ENCODE assay signal across 13 cellular contexts in the genomic region with DNA sequence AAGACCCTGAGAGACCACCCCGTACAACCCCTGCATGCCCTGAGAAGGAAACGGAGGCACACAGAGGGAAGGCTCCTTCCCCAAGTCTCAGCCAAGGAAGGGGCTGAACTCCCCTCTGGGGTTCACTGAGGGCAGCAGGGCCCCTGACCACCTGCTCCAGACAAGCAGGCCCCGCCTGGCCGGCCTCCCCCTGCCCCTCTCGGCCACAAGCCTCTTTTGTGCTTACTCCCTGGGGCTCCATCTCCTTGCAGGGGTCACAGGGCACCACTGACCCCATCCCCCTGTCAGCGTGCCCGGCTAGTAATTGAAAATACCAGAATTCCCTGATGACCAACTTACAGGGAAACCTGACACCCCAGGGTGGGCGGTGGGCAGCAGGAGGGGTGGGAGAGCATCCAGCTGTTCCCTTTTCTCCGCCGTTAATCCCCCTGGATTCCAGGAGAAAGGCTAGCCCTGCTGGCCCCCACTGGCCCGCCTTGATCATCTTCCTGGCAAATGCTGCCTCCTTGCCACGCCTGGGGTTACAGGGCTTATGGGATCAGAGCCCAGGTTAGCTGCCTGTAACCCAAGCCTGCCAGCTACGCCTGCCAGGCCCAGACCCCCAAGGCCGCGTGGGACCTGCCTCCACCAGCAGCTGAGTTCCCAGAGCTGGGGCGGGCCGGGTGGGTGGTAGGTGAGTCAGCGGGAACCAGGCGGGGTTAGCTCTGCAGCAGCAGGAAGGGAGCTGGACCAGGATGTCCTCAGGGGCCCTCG.
DNase-seq lines count a peak whose midpoint lies in the region; ATAC-seq and TF ChIP-seq lines count a peak whose summit lies in the region.
"Had no signal": no experiment of that assay in that cellular context is flagged by ENCODE, and none has a peak within 500 bp of the region (broad histone marks: within the 10 kb centered on the region; RNA-seq: fewer than 3 reads in every experiment).

No MANE protein-coding gene starts in this region.

- H3K9ac ChIP-seq in neural progenitor cell: no peak overlapping the region

- H3K27ac ChIP-seq in RWPE1 (peak overlapping the region; percentile 67), neural progenitor cell (peak overlapping the region; percentile 91)
- H3K27ac ChIP-seq: SJSA1 had no signal

- H3K9me3 ChIP-seq in neural progenitor cell (ENCODE audit: low read depth): no peaks in the 10 kb centered on the region
- no peaks in the 10 kb centered on the region for H3K9me3 ChIP-seq in mucosa of descending colon
- H3K9me3 ChIP-seq: SJSA1 had no signal

- ATAC-seq in esophagus mucosa: peak; percentile 19
- ATAC-seq in GM21515 (IDR thresholded peaks at IDR 0.05; ENCODE audit: unreplicated experiment): no peak
- ATAC-seq in mucosa of descending colon: no peak
- ATAC-seq: HCT116 had no signal

- POLR2A ChIA-PET in RWPE1 (lab: Yijun Ruan, JAX; ENCODE audit: low non-redundant PET): no interaction called here

- H3K4me1 Mint-ChIP-seq in neural progenitor cell: peaks cover 36% of the 10 kb centered on the region
- H3K4me1 Mint-ChIP-seq: CD4-positive, CD25-positive, alpha-beta regulatory T cell had no signal

- peak; percentile 68 for DNase-seq in GM03348 (ENCODE audit: low spot score)
- DNase-seq in RWPE1 (ENCODE audit: low spot score): peak; percentile 46
- peak; percentile 94 for DNase-seq in neural progenitor cell (ENCODE audit: low spot score)
- DNase-seq in GM13977 (ENCODE audit: low spot score): no peak
- no peak for DNase-seq in GDM1 (lab: John Stamatoyannopoulos, UW)
- no peak for DNase-seq in mucosa of descending colon
- DNase-seq: activated CD4-positive, CD25-positive, alpha-beta regulatory T cell treated with anti-CD3 and anti-CD28 coated beads, Interleukin-2, amount 50 U/mL, for 72 hours; CD4-positive, CD25-positive, alpha-beta regulatory T cell; cortex of kidney had no signal

- no peak overlapping the region for H2AFZ ChIP-seq in neural progenitor cell (replicated peaks)

- peaks cover 8% of the 10 kb centered on the region for H3K36me3 Mint-ChIP-seq in neural progenitor cell
- H3K36me3 Mint-ChIP-seq: CD4-positive, CD25-positive, alpha-beta regulatory T cell had no signal

- H3K4me1 ChIP-seq in neural progenitor cell (peaks cover 39% of the 10 kb centered on the region), mucosa of descending colon (ENCODE audit: low read depth) (no peaks in the 10 kb centered on the region)

- no peaks in the 10 kb centered on the region for H3K79me2 ChIP-seq in neural progenitor cell (ENCODE audit: low read depth)

- H3F3A ChIP-seq in neural progenitor cell (ENCODE audit: low read depth): peaks cover 51% of the 10 kb centered on the region

- no peaks in the 10 kb centered on the region for H4K20me1 ChIP-seq in neural progenitor cell (ENCODE audit: low read depth)

- H3K4me3 Mint-ChIP-seq in neural progenitor cell: no peak overlapping the region
- H3K4me3 Mint-ChIP-seq: CD4-positive, CD25-positive, alpha-beta regulatory T cell had no signal

- H3K4me3 ChIP-seq in neural progenitor cell: peak overlapping the region; percentile 11
- no peak overlapping the region for H3K4me3 ChIP-seq in mucosa of descending colon
- H3K4me3 ChIP-seq: SJSA1 had no signal

- H3K27ac Mint-ChIP-seq in neural progenitor cell: no peak overlapping the region
- H3K27ac Mint-ChIP-seq: CD4-positive, CD25-positive, alpha-beta regulatory T cell had no signal

- no peak for TF ChIP-seq CTCF in RWPE1 (conservative IDR thresholded peaks at IDR 0.05; ENCODE audit: low read depth)
- no peak for TF ChIP-seq CTCF in neural progenitor cell (IDR thresholded peaks at IDR 0.05)
- TF ChIP-seq CTCF in GM13977 (IDR thresholded peaks at IDR 0.05; ENCODE audit: extremely low read depth, insufficient read depth, missing control alignments): no peak
- no peak for TF ChIP-seq CTCF in mucosa of descending colon (IDR thresholded peaks at IDR 0.05)

- peak overlapping the region; percentile 71 for H3K4me2 ChIP-seq in neural progenitor cell

- H3K27me3 ChIP-seq in neural progenitor cell: no peaks in the 10 kb centered on the region

- peaks cover 4% of the 10 kb centered on the region for H3K27me3 Mint-ChIP-seq in neural progenitor cell (ENCODE audit: insufficient read depth, low read depth)
- H3K27me3 Mint-ChIP-seq: CD4-positive, CD25-positive, alpha-beta regulatory T cell had no signal

- in situ Hi-C loops in GM13977 (cut with MboI; ENCODE audit: low pct_unique_long_range_greater_than_20kb, low sequenced_read_pairs, unreplicated experiment): loop anchor here (25.0 kb wide), 1 partner anchor 164 kb away; a partner anchor contains a TSS

- H3K9me3 Mint-ChIP-seq in neural progenitor cell: no peaks in the 10 kb centered on the region
- H3K9me3 Mint-ChIP-seq: CD4-positive, CD25-positive, alpha-beta regulatory T cell had no signal

- H3K36me3 ChIP-seq in neural progenitor cell: no peaks in the 10 kb centered on the region
- no peaks in the 10 kb centered on the region for H3K36me3 ChIP-seq in mucosa of descending colon (ENCODE audit: low read depth)
- H3K36me3 ChIP-seq: SJSA1 had no signal

- CTCF ChIA-PET in RWPE1 (lab: Yijun Ruan, JAX): no interaction called here

- intact Hi-C loops in mucosa of descending colon (cut with DNase I, micrococcal nuclease): no loop called here

Comparison
In these comparisons a context has a peak if more than half of its experiments do, and no peak if none do; other contexts are left out.
1. DNase-seq: peak in GM03348 (single experiment), RWPE1 (single experiment) and neural progenitor cell (single experiment); none in GM13977 (single experiment), GDM1 (single experiment) and mucosa of descending colon (0 of 3).